23 cellular contexts compared by ENCODE assay signal in the genomic region with DNA sequence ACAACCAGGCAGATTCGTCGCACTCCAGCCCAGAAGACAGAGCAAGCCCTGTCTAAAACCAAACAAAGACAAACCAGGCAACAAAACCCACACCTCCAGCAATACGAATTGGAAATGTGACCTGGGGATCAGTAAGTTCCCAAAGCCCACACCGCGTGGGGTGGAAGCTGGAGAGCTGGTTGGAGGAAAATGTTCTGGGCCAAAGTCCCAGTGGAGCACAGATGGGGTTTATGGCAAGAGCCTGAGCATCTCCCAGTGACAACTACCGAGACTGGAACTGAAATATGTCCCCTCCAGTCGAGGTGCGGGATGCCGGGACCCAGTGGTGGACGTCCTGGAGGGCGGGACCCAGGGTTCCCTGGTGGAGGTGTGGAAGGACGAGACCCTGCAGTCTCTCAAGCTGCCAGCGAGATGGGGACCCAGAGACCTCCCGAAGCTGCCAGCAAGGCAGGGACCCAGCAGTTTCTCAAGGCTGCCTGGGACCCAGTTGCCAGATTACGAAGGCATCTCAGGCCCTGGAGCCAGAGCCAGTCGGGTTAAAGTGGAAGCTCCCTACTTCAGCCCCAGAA. TPM values are rescaled to one million over a fixed set of nuclear protein-coding genes. Genes with fewer than 3 reads are reported as not detected.
"Had no signal": no experiment of that assay in that cellular context is flagged by ENCODE, and none has a peak within 500 bp of the region (broad histone marks: within the 10 kb centered on the region; RNA-seq: fewer than 3 reads in every experiment).

No MANE protein-coding gene starts in this region.

- H3K36me3 ChIP-seq: breast epithelium had no signal

- DNase-seq: activated CD4-positive, alpha-beta T cell treated with anti-CD3 and anti-CD28 coated beads for 4 hours; activated CD8-positive, alpha-beta memory T cell treated with anti-CD3 and anti-CD28 coated beads, Interleukin-2, amount 50 U/mL, for 4 hours; activated CD8-positive, alpha-beta T cell treated with anti-CD3 and anti-CD28 coated beads for 36 hours; activated gamma-delta T cell treated with Interleukin-2 at 50 U/mL for 16 hours; activated naive CD4-positive, alpha-beta T cell treated with anti-CD3 and anti-CD28 coated beads, Interleukin-2, amount 10 ng/mL, durations not matched to agents 7 days and 5 days; activated naive CD8-positive, alpha-beta T cell treated with anti-CD3 and anti-CD28 coated beads, Interleukin-2, amount 10 ng/mL, durations not matched to agents 7 days and 5 days; activated T-cell treated with anti-CD3 and anti-CD28 coated beads, Interleukin-2, amount 50 U/mL, for 72 hours; aorta; central memory CD4-positive, alpha-beta T cell; KG1; NCI-H1048; NCI-H146; NCI-H187 treated with DMSO at 0.1 percent for 48 hours; NCI-H2081 treated with DMSO at 0.1 percent for 48 hours; NCI-H2171 treated with DMSO at 0.1 percent for 48 hours; NCI-H526; NK-92 treated with Interleukin-12 subunit alpha and Interleukin-12 subunit beta, amount 100 ng/mL, for 24 hours; SIG-M5; T-cell had no signal

- H3K27ac Mint-ChIP-seq: activated CD8-positive, alpha-beta T cell treated with anti-CD3 and anti-CD28 coated beads for 36 hours; activated naive CD4-positive, alpha-beta T cell treated with anti-CD3 and anti-CD28 coated beads, Interleukin-2, amount 10 ng/mL, durations not matched to agents 7 days and 5 days; activated naive CD8-positive, alpha-beta T cell treated with anti-CD3 and anti-CD28 coated beads, Interleukin-2, amount 10 ng/mL, durations not matched to agents 7 days and 5 days; activated T-cell treated with anti-CD3 and anti-CD28 coated beads, Interleukin-2, amount 50 U/mL, for 72 hours; activated T-helper 2 cell treated with anti-CD3 and anti-CD28 coated beads, Interferon-gamma antibody, Interleukin-2, Interleukin-4, amounts not matched to agents 10 μg/mL and 5 μg/mL and 100 μg/mL, durations not matched to agents 14 hours and 24 hours and 36 hours; T-cell had no signal

- ATAC-seq: activated CD4-positive, CD25-positive, alpha-beta regulatory T cell treated with anti-CD3 and anti-CD28 coated beads, Interleukin-2, amount 50 U/mL, for 24 hours; activated CD8-positive, alpha-beta T cell treated with anti-CD3 and anti-CD28 coated beads for 36 hours; activated T-cell treated with anti-CD3 and anti-CD28 coated beads, Interleukin-2, amount 50 U/mL, for 72 hours; T-cell had no signal

- H3K4me3 ChIP-seq: breast epithelium had no signal

- H3K4me1 Mint-ChIP-seq: activated naive CD4-positive, alpha-beta T cell treated with anti-CD3 and anti-CD28 coated beads, Interleukin-2, amount 10 ng/mL, durations not matched to agents 7 days and 5 days; activated naive CD8-positive, alpha-beta T cell treated with anti-CD3 and anti-CD28 coated beads, Interleukin-2, amount 10 ng/mL, durations not matched to agents 7 days and 5 days; T-cell had no signal

- H3K4me1 ChIP-seq: breast epithelium had no signal

- H3K9me3 Mint-ChIP-seq: activated CD8-positive, alpha-beta T cell treated with anti-CD3 and anti-CD28 coated beads for 36 hours; activated naive CD4-positive, alpha-beta T cell treated with anti-CD3 and anti-CD28 coated beads, Interleukin-2, amount 10 ng/mL, durations not matched to agents 7 days and 5 days; activated naive CD8-positive, alpha-beta T cell treated with anti-CD3 and anti-CD28 coated beads, Interleukin-2, amount 10 ng/mL, durations not matched to agents 7 days and 5 days; activated T-cell treated with anti-CD3 and anti-CD28 coated beads, Interleukin-2, amount 50 U/mL, for 72 hours; activated T-helper 2 cell treated with anti-CD3 and anti-CD28 coated beads, Interferon-gamma antibody, Interleukin-2, Interleukin-4, amounts not matched to agents 10 μg/mL and 5 μg/mL and 100 μg/mL, durations not matched to agents 14 hours and 24 hours and 36 hours; T-cell had no signal

- H3K9me3 ChIP-seq: breast epithelium had no signal

- H3K27me3 ChIP-seq: breast epithelium had no signal

- H3K27me3 Mint-ChIP-seq: activated CD8-positive, alpha-beta T cell treated with anti-CD3 and anti-CD28 coated beads for 36 hours; activated naive CD4-positive, alpha-beta T cell treated with anti-CD3 and anti-CD28 coated beads, Interleukin-2, amount 10 ng/mL, durations not matched to agents 7 days and 5 days; activated naive CD8-positive, alpha-beta T cell treated with anti-CD3 and anti-CD28 coated beads, Interleukin-2, amount 10 ng/mL, durations not matched to agents 7 days and 5 days; T-cell had no signal

- H3K4me3 Mint-ChIP-seq: activated CD8-positive, alpha-beta T cell treated with anti-CD3 and anti-CD28 coated beads for 36 hours; activated naive CD4-positive, alpha-beta T cell treated with anti-CD3 and anti-CD28 coated beads, Interleukin-2, amount 10 ng/mL, durations not matched to agents 7 days and 5 days; activated naive CD8-positive, alpha-beta T cell treated with anti-CD3 and anti-CD28 coated beads, Interleukin-2, amount 10 ng/mL, durations not matched to agents 7 days and 5 days; activated T-cell treated with anti-CD3 and anti-CD28 coated beads, Interleukin-2, amount 50 U/mL, for 72 hours; T-cell had no signal

- H3K27ac ChIP-seq: breast epithelium had no signal

RNA-seq across cellular contexts. Expression of a gene that starts 22.4 kb away (rescaled TPM):
- total RNA-seq: activated CD8-positive, alpha-beta T cell treated with anti-CD3 and anti-CD28 coated beads for 36 hours; M059J had no signal
